Comparison of ENCODE assay signal across 24 cellular contexts in the genomic region with DNA sequence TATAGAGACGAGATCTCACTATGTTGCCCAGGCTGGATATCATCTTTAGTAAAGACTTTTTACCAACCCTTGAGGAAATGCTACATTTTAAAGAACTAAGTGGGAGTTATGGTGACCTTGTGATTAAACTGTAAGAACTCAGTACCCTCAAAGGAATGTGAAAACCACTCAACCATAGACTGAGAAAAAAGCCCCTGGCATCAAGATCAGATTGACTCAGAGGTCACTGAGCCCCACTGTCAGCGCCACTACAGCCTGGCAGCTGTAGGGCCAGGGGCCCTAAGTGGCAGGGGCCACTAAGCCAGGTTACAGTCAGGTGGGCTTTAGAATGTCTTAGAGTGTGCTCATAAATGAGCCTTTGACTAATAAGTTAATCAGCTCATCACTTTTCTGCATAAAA. TPM values are rescaled to one million over a fixed set of nuclear protein-coding genes. Genes with fewer than 3 reads are reported as not detected.
"Had no signal": no experiment of that assay in that cellular context is flagged by ENCODE, and none has a peak within 500 bp of the region (broad histone marks: within the 10 kb centered on the region; RNA-seq: fewer than 3 reads in every experiment).

No MANE protein-coding gene starts in this region.

- H3K27me3 Mint-ChIP-seq: activated CD4-positive, alpha-beta T cell treated with anti-CD3 and anti-CD28 coated beads, Interleukin-2, amount 10 ng/mL, durations not matched to agents 24 days and 14 days; activated naive CD4-positive, alpha-beta T cell treated with anti-CD3 and anti-CD28 coated beads, Interleukin-2, amount 10 ng/mL, durations not matched to agents 7 days and 5 days had no signal

- DNase-seq: activated CD4-positive, alpha-beta T cell treated with anti-CD3 and anti-CD28 coated beads, Interleukin-2, amount 10 ng/mL, durations not matched to agents 24 days and 14 days; activated CD4-positive, CD25-positive, alpha-beta regulatory T cell; activated CD8-positive, alpha-beta memory T cell treated with anti-CD3 and anti-CD28 coated beads for 24 hours; activated naive CD4-positive, alpha-beta T cell treated with anti-CD3 and anti-CD28 coated beads, Interleukin-2, amount 10 ng/mL, durations not matched to agents 7 days and 5 days; amniotic stem cell; body of pancreas; caudate nucleus; colonic mucosa; esophagus squamous epithelium; glutamatergic neuron; hypothalamus; kidney; mesendoderm; psoas muscle; right lobe of liver; stimulated activated CD4-positive, alpha-beta T cell treated with anti-CD3 and anti-CD28 coated beads, Interleukin-4, amount 100 ng/mL, for 4 hours; stimulated activated CD8-positive, alpha-beta memory T cell treated with anti-CD3 and anti-CD28 coated beads, Interleukin-4, amount 100 ng/mL, for 48 hours; transverse colon had no signal

- H3K27ac Mint-ChIP-seq: activated CD4-positive, alpha-beta T cell treated with anti-CD3 and anti-CD28 coated beads, Interleukin-2, amount 10 ng/mL, durations not matched to agents 24 days and 14 days; activated naive CD4-positive, alpha-beta T cell treated with anti-CD3 and anti-CD28 coated beads, Interleukin-2, amount 10 ng/mL, durations not matched to agents 7 days and 5 days; activated T-helper 2 cell treated with anti-CD3 and anti-CD28 coated beads, Interferon-gamma antibody, Interleukin-2, Interleukin-4, amounts not matched to agents 10 μg/mL and 5 μg/mL and 100 μg/mL, durations not matched to agents 14 hours and 24 hours and 36 hours; T-helper 2 cell treated with Interferon-gamma antibody and Interleukin-4, amounts not matched to agents 5 μg/mL and 100 μg/mL, for 36 hours had no signal

- H3K9me3 Mint-ChIP-seq: activated T-helper 2 cell treated with anti-CD3 and anti-CD28 coated beads, Interferon-gamma antibody, Interleukin-2, Interleukin-4, amounts not matched to agents 10 μg/mL and 5 μg/mL and 100 μg/mL, durations not matched to agents 14 hours and 24 hours and 36 hours had no signal

- H3K36me3 ChIP-seq: colonic mucosa, SJSA1, transverse colon had no signal

- H3K27ac ChIP-seq: body of pancreas, colonic mucosa, esophagus squamous epithelium, psoas muscle, right lobe of liver, SJSA1, transverse colon had no signal

- FAIRE-seq: kidney had no signal

- H3K4me1 ChIP-seq: body of pancreas, colonic mucosa, esophagus squamous epithelium, psoas muscle, SJSA1, transverse colon had no signal

- H3K27me3 ChIP-seq: body of pancreas, colonic mucosa, esophagus squamous epithelium, right lobe of liver, SJSA1, transverse colon had no signal

- H3K4me3 ChIP-seq: body of pancreas, colonic mucosa, esophagus squamous epithelium, psoas muscle, right lobe of liver, SJSA1, smooth muscle cell, transverse colon had no signal

- ATAC-seq: body of pancreas, psoas muscle, right lobe of liver had no signal

- H3K4me3 Mint-ChIP-seq: activated CD4-positive, alpha-beta T cell treated with anti-CD3 and anti-CD28 coated beads, Interleukin-2, amount 10 ng/mL, durations not matched to agents 24 days and 14 days; activated naive CD4-positive, alpha-beta T cell treated with anti-CD3 and anti-CD28 coated beads, Interleukin-2, amount 10 ng/mL, durations not matched to agents 7 days and 5 days; T-helper 2 cell treated with Interferon-gamma antibody and Interleukin-4, amounts not matched to agents 5 μg/mL and 100 μg/mL, for 36 hours had no signal

- H3K9me3 ChIP-seq: body of pancreas, colonic mucosa, esophagus squamous epithelium, psoas muscle, right lobe of liver, SJSA1, transverse colon had no signal

RNA-seq across cellular contexts. Expression of a gene that starts 55.9 kb away (rescaled TPM):
- total RNA-seq: osteocyte, SJSA1 had no signal
- polyA plus RNA-seq: neural cell had no signal
